ENCODE assay signal across 15 cellular contexts in the genomic region with DNA sequence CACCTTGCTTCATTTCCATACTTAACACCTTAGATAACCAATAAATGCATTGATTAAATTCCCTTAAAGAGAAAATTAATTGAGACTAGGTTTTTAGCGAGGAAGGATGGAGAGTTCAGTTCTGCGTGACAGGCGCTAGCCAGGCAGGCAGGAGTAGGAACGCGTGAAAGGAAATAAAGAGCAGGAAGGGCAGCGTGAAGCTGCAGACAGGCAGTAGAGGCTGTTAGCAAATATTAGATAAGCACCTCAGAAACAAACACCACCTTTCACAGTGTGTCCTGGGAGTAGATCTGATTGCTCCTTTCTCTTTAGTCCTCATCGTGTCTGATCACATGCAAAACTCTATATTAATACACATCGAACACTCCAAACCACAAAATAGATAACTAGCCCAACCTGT.
"Had no signal": no experiment of that assay in that cellular context is flagged by ENCODE, and none has a peak within 500 bp of the region (broad histone marks: within the 10 kb centered on the region; RNA-seq: fewer than 3 reads in every experiment).

No MANE protein-coding gene starts in this region.

- H3K27ac ChIP-seq: epithelial cell of prostate, thoracic aorta had no signal

- H3K36me3 ChIP-seq: thoracic aorta had no signal

- DNase-seq: activated CD4-positive, alpha-beta T cell treated with anti-CD3 and anti-CD28 coated beads, Interleukin-2, amount 10 ng/mL, durations not matched to agents 7 days and 5 days; activated CD8-positive, alpha-beta memory T cell treated with anti-CD3 and anti-CD28 coated beads for 24 hours; activated naive CD4-positive, alpha-beta T cell treated with Interleukin-2 at 50 U/mL for 16 hours; anterior cingulate cortex; cerebellar nuclear complex; effector memory CD4-positive, alpha-beta T cell; head of caudate nucleus; naive thymus-derived CD8-positive, alpha-beta T cell; posterior cingulate gyrus; stimulated activated CD4-positive, alpha-beta T cell treated with anti-CD3 and anti-CD28 coated beads, Interleukin-12 subunit alpha, Interleukin-12 subunit beta, amount 100 ng/mL, for 4 hours; stimulated activated CD4-positive, alpha-beta T cell treated with anti-CD3 and anti-CD28 coated beads, Interleukin-2, amount 100 ng/mL, for 24 hours had no signal

- H3K9me3 ChIP-seq: thoracic aorta had no signal

- ATAC-seq: naive thymus-derived CD8-positive, alpha-beta T cell; sciatic nerve had no signal

- FAIRE-seq: frontal cortex had no signal

- H3K4me3 ChIP-seq: thoracic aorta had no signal
